ENCODE assay signal across 15 cellular contexts in genomic region chrX:53918697-53919096, GRCh38.
DNase-seq lines count a peak whose midpoint lies in the region; ATAC-seq, FAIRE-seq and TF ChIP-seq lines count a peak whose summit lies in the region.
"Had no signal": no experiment of that assay in that cellular context is flagged by ENCODE, and none has a peak within 500 bp of the region (broad histone marks: within the 10 kb centered on the region; RNA-seq: fewer than 3 reads in every experiment).

No MANE protein-coding gene starts in this region.

- intact Hi-C loops in pancreas (cut with DNase I) = no loop called here

- H3K4me3 ChIP-seq in fibroblast of villous mesenchyme (ENCODE audit: low read depth, low read length) = no peak overlapping the region
- no peak overlapping the region for H3K4me3 ChIP-seq in pancreas
- H3K4me3 ChIP-seq in smooth muscle cell = no peak overlapping the region

- no peaks in the 10 kb centered on the region for H3K79me2 ChIP-seq in smooth muscle cell (ENCODE audit: low read depth)

- H3K4me1 ChIP-seq in pancreas (no peaks in the 10 kb centered on the region), smooth muscle cell (ENCODE audit: low read depth) (no peaks in the 10 kb centered on the region)

- no peak overlapping the region for H2AFZ ChIP-seq in smooth muscle cell (ENCODE audit: low read depth)

- H3K4me2 ChIP-seq in smooth muscle cell = no peak overlapping the region

- DNase-seq in NCI-H226 (peak; percentile 53), astrocyte of the hippocampus (ENCODE audit: low read depth, low spot score) (peak; percentile 26), fibroblast of villous mesenchyme (ENCODE audit: low read depth) (peak; percentile 31), pancreas (peak in 2 of 6 donors; percentile 2 to 26), HK-2 (ENCODE audit: unreplicated experiment) (no peak), smooth muscle cell (lab: John Stamatoyannopoulos, UW; ENCODE audit: unreplicated experiment) (no peak)
- DNase-seq: C1 segment of cervical spinal cord; CD4-positive, alpha-beta T cell; DMS79; HCEC 1CT; HFFc6 had no signal

- H3F3A ChIP-seq in smooth muscle cell (ENCODE audit: low read depth) = no peaks in the 10 kb centered on the region

- H3K27ac ChIP-seq in pancreas (no peak overlapping the region), smooth muscle cell (ENCODE audit: low read depth) (no peak overlapping the region)
- H3K27ac ChIP-seq: HL-60 had no signal

- ATAC-seq in pancreas (peak in 3 of 4 donors; percentile 9 to 86 (median 75)), GM21576 (IDR thresholded peaks at IDR 0.05; ENCODE audit: unreplicated experiment) (no peak)

- H3K9me3 ChIP-seq in pancreas = no peaks in the 10 kb centered on the region
- no peaks in the 10 kb centered on the region for H3K9me3 ChIP-seq in smooth muscle cell (replicated peaks; ENCODE audit: low read depth)

- no peak for FAIRE-seq in pancreas (lab: Jason Lieb, UNC)
- FAIRE-seq: GM12891, H1 had no signal

- no peak overlapping the region for H3K9ac ChIP-seq in smooth muscle cell (ENCODE audit: low read depth)

- TF ChIP-seq CTCF in fibroblast of villous mesenchyme (IDR thresholded peaks at IDR 0.05; ENCODE audit: insufficient read depth, low read depth, low read length) (no peak), pancreas (IDR thresholded peaks at IDR 0.05) (no peak), smooth muscle cell (IDR thresholded peaks at IDR 0.05; ENCODE audit: borderline replicate concordance, insufficient read depth, poor library complexity, severe bottlenecking) (no peak)

- H3K36me3 ChIP-seq in pancreas = no peaks in the 10 kb centered on the region
- no peaks in the 10 kb centered on the region for H3K36me3 ChIP-seq in smooth muscle cell (ENCODE audit: low read depth)

- no peaks in the 10 kb centered on the region for H4K20me1 ChIP-seq in smooth muscle cell (ENCODE audit: low read depth)

- H3K27me3 ChIP-seq in pancreas (no peaks in the 10 kb centered on the region), smooth muscle cell (ENCODE audit: low read depth) (no peaks in the 10 kb centered on the region)

Comparison
In these comparisons a context has a peak if more than half of its experiments do, and no peak if none do; other contexts are left out.
1. DNase-seq: peak in NCI-H226 (single experiment), astrocyte of the hippocampus (single experiment) and fibroblast of villous mesenchyme (single experiment); none in HK-2 (single experiment) and smooth muscle cell (single experiment).